ENCODE assay signal across 8 cellular contexts in genomic region chr1:225651872-225652725, GRCh38. TPM values are rescaled to one million over a fixed set of nuclear protein-coding genes. Genes with fewer than 3 reads are reported as not detected.
DNase-seq lines count a peak whose midpoint lies in the region; ATAC-seq, FAIRE-seq and TF ChIP-seq lines count a peak whose summit lies in the region.

No MANE protein-coding gene starts in this region.

- CTCF ChIA-PET in endothelial cell of umbilical vein (lab: Charles Lee), result interaction anchor here (0.9 to 2.7 kb wide), 9 partner anchors 25 to 144 kb away, joined by 3 to 33 read pairs (median 3); partner anchors contain the start of gene SRP9

- ATAC-seq in RWPE2 (ENCODE audit: low read depth) (no peak), GM18909 (IDR thresholded peaks at IDR 0.05; ENCODE audit: poor library complexity, unreplicated experiment) (no peak), HG02973 (IDR thresholded peaks at IDR 0.05; ENCODE audit: unreplicated experiment) (no peak)

- TF ChIP-seq CTCF in HFFc6 (IDR thresholded peaks at IDR 0.05) (no peak), RWPE2 (IDR thresholded peaks at IDR 0.05; ENCODE audit: poor library complexity, severe bottlenecking) (no peak), endothelial cell of umbilical vein (IDR thresholded peaks at IDR 0.05; ENCODE audit: extremely low read depth in 1 of 2, insufficient read depth in 1 of 2, low read depth in 1 of 2, low read length in 2 of 2) (no peak)

- dilution Hi-C loops in endothelial cell of umbilical vein (cut with MboI; ENCODE audit: extremely low pct_ligation_motif_present, low sequenced_read_pairs), result no loop called here

- no TSS peak for BruUV-seq in endothelial cell of umbilical vein (replicated peaks; lab: Mats Ljungman, UMichigan)

- no peaks in the 10 kb centered on the region for H3K36me3 ChIP-seq in BLaER1 treated with 17β-estradiol and CSF1 and Interleukin-3, amounts not matched to agents 10 nM and 100 nM
- H3K36me3 ChIP-seq in RWPE2 (ENCODE audit: low read depth) (no peaks in the 10 kb centered on the region), endothelial cell of umbilical vein (ENCODE audit: control insufficient read depth in 2 of 2, extremely low read depth in 1 of 2, insufficient read depth in 2 of 2, low read length in 2 of 2) (no peaks in the 10 kb centered on the region), muscle layer of duodenum (ENCODE audit: control insufficient read depth in 1 of 2, insufficient read depth in 2 of 2, low read length in 2 of 2) (peaks cover 0 to 25% of the 10 kb centered on the region in 2 donors)

- intact Hi-C loops in endothelial cell of umbilical vein (cut with micrococcal nuclease), result loop anchor here (5.0 kb wide), 1 partner anchor 170 kb away; no protein-coding TSS in a partner anchor

- no peaks in the 10 kb centered on the region for H3K9me3 Mint-ChIP-seq in HFFc6

- H3K9me3 ChIP-seq in BLaER1 treated with 17β-estradiol and CSF1 and Interleukin-3, amounts not matched to agents 10 nM and 100 nM (replicated peaks in 1 of 11), result peaks cover 0 to 3% (median 0%) of the 10 kb centered on the region in 11 experiments; a peak in 2 of 22 replicates
- H3K9me3 ChIP-seq in RWPE2 (ENCODE audit: severe bottlenecking) (no peaks in the 10 kb centered on the region), endothelial cell of umbilical vein (replicated peaks; ENCODE audit: control insufficient read depth, insufficient read depth, low read length) (no peaks in the 10 kb centered on the region), muscle layer of duodenum (ENCODE audit: control insufficient read depth in 1 of 2, low read length in 2 of 2) (no peaks in the 10 kb centered on the region)

- POLR2A ChIA-PET in endothelial cell of umbilical vein (lab: Charles Lee), result interaction anchor here (0.6 to 0.7 kb wide), 3 partner anchors 10 to 43 kb away, joined by 3 to 6 read pairs (median 6); no protein-coding TSS in a partner anchor

- H2AFZ ChIP-seq in endothelial cell of umbilical vein (ENCODE audit: low read depth, low read length), result peak overlapping the region; percentile 64

- H3K4me3 ChIP-seq in BLaER1 treated with 17β-estradiol and CSF1 and Interleukin-3, amounts not matched to agents 10 nM and 100 nM, result peak overlapping the region; percentile 81 to 95 (median 92)
- H3K4me3 ChIP-seq in RWPE2 (ENCODE audit: severe bottlenecking) (peak overlapping the region; percentile 98), endothelial cell of umbilical vein (replicated peaks in 1 of 3; ENCODE audit: insufficient read depth in 1 of 3, low read depth in 1 of 3, low read length in 3 of 3) (peak overlapping the region; percentile 49 to 99 (median 98)), muscle layer of duodenum (ENCODE audit: low read depth in 1 of 2, low read length in 2 of 2) (peak overlapping the region; percentile 90 to 91)

- FAIRE-seq in endothelial cell of umbilical vein (lab: Jason Lieb, UNC), result no peak

- peak overlapping the region; percentile 89 for H3K27ac Mint-ChIP-seq in HFFc6

- peak overlapping the region; percentile 80 to 96 (median 89) for H3K4me2 ChIP-seq in BLaER1 treated with 17β-estradiol and CSF1 and Interleukin-3, amounts not matched to agents 10 nM and 100 nM
- peak overlapping the region; percentile 99 for H3K4me2 ChIP-seq in endothelial cell of umbilical vein (ENCODE audit: insufficient read depth, low read length)

- H3K9me1 ChIP-seq in endothelial cell of umbilical vein (replicated peaks; ENCODE audit: control insufficient read depth, extremely low read depth, insufficient read depth, low read length), result no peaks in the 10 kb centered on the region

- peak overlapping the region; percentile 98 for H3K4me3 Mint-ChIP-seq in HFFc6

- peaks cover 51% of the 10 kb centered on the region for H3K79me2 ChIP-seq in endothelial cell of umbilical vein (ENCODE audit: control insufficient read depth, insufficient read depth, low read length)

- TF ChIP-seq POLR2A in endothelial cell of umbilical vein (IDR thresholded peaks at IDR 0.05; ENCODE audit: low read depth, low read length), result no peak

- peaks cover 0 to 12% (median 9%) of the 10 kb centered on the region in 11 experiments; a peak in 13 of 22 replicates for H3K27me3 ChIP-seq in BLaER1 treated with 17β-estradiol and CSF1 and Interleukin-3, amounts not matched to agents 10 nM and 100 nM
- H3K27me3 ChIP-seq in RWPE2 (ENCODE audit: insufficient read depth, poor library complexity, severe bottlenecking) (no peaks in the 10 kb centered on the region), endothelial cell of umbilical vein (ENCODE audit: control insufficient read depth in 2 of 2, insufficient read depth in 2 of 2, low read length in 2 of 2) (no peaks in the 10 kb centered on the region), muscle layer of duodenum (ENCODE audit: low read depth, low read length) (no peaks in the 10 kb centered on the region)

- H3K9ac ChIP-seq in BLaER1 treated with 17β-estradiol and CSF1 and Interleukin-3, amounts not matched to agents 10 nM and 100 nM, result peak overlapping the region; percentile 86 to 92 (median 90)
- peak overlapping the region; percentile 98 for H3K9ac ChIP-seq in endothelial cell of umbilical vein (replicated peaks; ENCODE audit: extremely low read depth, insufficient read depth, low read length)

- H4K20me1 ChIP-seq in BLaER1 treated with 17β-estradiol and CSF1 and Interleukin-3, amounts not matched to agents 10 nM and 100 nM, result peaks cover 0 to 43% (median 0%) of the 10 kb centered on the region in 11 experiments; a peak in 7 of 22 replicates
- no peaks in the 10 kb centered on the region for H4K20me1 ChIP-seq in endothelial cell of umbilical vein (replicated peaks; ENCODE audit: control insufficient read depth, extremely low read depth, insufficient read depth, low read length)

- H3K4me1 Mint-ChIP-seq in HFFc6 (ENCODE audit: low read depth), result peaks cover 70% of the 10 kb centered on the region

- peaks cover 15% of the 10 kb centered on the region for H3K36me3 Mint-ChIP-seq in HFFc6 (ENCODE audit: low read depth)

- peak overlapping the region; percentile 47 to 88 (median 87); a peak in 21 of 22 replicates for H3K27ac ChIP-seq in BLaER1 treated with 17β-estradiol and CSF1 and Interleukin-3, amounts not matched to agents 10 nM and 100 nM
- H3K27ac ChIP-seq in RWPE2 (ENCODE audit: poor library complexity, severe bottlenecking) (peak overlapping the region; percentile 91), endothelial cell of umbilical vein (ENCODE audit: insufficient read depth, low read depth, low read length) (peak overlapping the region; percentile 79), muscle layer of duodenum (ENCODE audit: low read length) (peak overlapping the region; percentile 95)

- DNase-seq in HFFc6, result no peak
- no peak for DNase-seq in RWPE2 (ENCODE audit: low spot score)
- DNase-seq in endothelial cell of umbilical vein (ENCODE audit: low read depth, low spot score), result no peak
- no peak for DNase-seq in activated effector memory CD4-positive, alpha-beta T cell treated with Interleukin-2 at 50 U/mL for 16 hours

- peaks cover 25 to 55% (median 42%) of the 10 kb centered on the region in 10 experiments for H3K4me1 ChIP-seq in BLaER1 treated with 17β-estradiol and CSF1 and Interleukin-3, amounts not matched to agents 10 nM and 100 nM
- peaks cover 28% of the 10 kb centered on the region for H3K4me1 ChIP-seq in RWPE2 (ENCODE audit: insufficient read depth, poor library complexity, severe bottlenecking)
- peaks cover 38% of the 10 kb centered on the region for H3K4me1 ChIP-seq in endothelial cell of umbilical vein (ENCODE audit: control insufficient read depth, extremely low read depth, insufficient read depth, low read length)
- H3K4me1 ChIP-seq in muscle layer of duodenum (ENCODE audit: control insufficient read depth in 1 of 2, insufficient read depth in 2 of 2, low read length in 2 of 2), result peaks cover 3 to 5% of the 10 kb centered on the region in 2 donors

- no peaks in the 10 kb centered on the region; the same call in 1 of the 2 replicates for H3K27me3 Mint-ChIP-seq in HFFc6 (ENCODE audit: insufficient read depth)

TF ChIP-seq in endothelial cell of umbilical vein, 7 proteins besides CTCF, POLR2A, EP300 and RAD21:
- no peak for TF ChIP-seq JUN (IDR thresholded peaks at IDR 0.05; ENCODE audit: borderline replicate concordance, insufficient read depth, insufficient read length, low read depth)
- no peak for TF ChIP-seq POLR2AphosphoS5 (IDR thresholded peaks at IDR 0.05; ENCODE audit: insufficient read depth, low read depth, low read length)
- no peak for TF ChIP-seq EZH2 (IDR thresholded peaks at IDR 0.05; ENCODE audit: borderline replicate concordance, low read depth, low read length, severe bottlenecking)
- no peak for TF ChIP-seq MAX (IDR thresholded peaks at IDR 0.05; ENCODE audit: insufficient read depth, insufficient read length)
- no peak for TF ChIP-seq FOS (IDR thresholded peaks at IDR 0.05; ENCODE audit: borderline replicate concordance, insufficient read depth, low read length)

RNA-seq across cellular contexts. Expression of gene ENAH, which starts 0.8 kb away (rescaled TPM):
- 100 to 1,000 TPM; 133 to 171 (median 139) TPM for total RNA-seq in HFFc6 (2021; fragmentation: NEBNext Ultra II Directional; extraction: Animal tissue kit (Norgen Biotek cat#: 25700))
- 80.3 and 95.6 TPM in 2 replicates for total RNA-seq in endothelial cell of umbilical vein
- 14.8 and 19.9 TPM in 2 replicates for polyA plus RNA-seq in endothelial cell of umbilical vein
- polyA plus RNA-seq in endothelial cell of umbilical vein (2011; cell fraction: cytosol; rRNA removed), result 39.1 and 49.2 TPM in 2 replicates
- 53.5 and 71.8 TPM in 2 replicates for polyA plus RNA-seq in endothelial cell of umbilical vein (2011; cell fraction: nucleus; rRNA removed)
- polyA plus RNA-seq in endothelial cell of umbilical vein (2012), result 45.7 and 69.3 TPM in 2 replicates
- 74.8 and 89.2 TPM in 2 replicates for polyA minus RNA-seq in endothelial cell of umbilical vein
- polyA minus RNA-seq in endothelial cell of umbilical vein (2011; cell fraction: cytosol; rRNA and poly(A)+ RNA removed), result 20.8 TPM
- 64.3 and 82.0 TPM in 2 replicates for polyA minus RNA-seq in endothelial cell of umbilical vein (2011; cell fraction: nucleus; rRNA and poly(A)+ RNA removed)
